In the genomic region with DNA sequence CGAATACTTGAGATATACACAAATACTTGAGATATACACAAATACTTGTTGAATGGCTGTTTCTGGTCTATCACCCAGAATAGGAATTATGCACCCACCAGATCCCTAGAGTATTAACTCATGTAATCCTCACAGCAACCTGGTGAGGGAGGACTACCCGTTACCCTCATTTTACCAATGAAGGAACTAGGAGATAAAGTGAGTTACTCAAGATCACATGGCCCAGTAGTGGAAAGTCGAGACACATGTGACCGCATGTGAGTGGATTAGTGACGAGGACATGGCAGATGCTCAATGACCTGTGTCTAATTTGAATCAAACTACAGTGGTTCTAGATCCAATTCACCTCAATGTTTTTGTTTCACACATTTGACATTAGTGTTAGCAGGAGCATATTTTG, we compare ENCODE assay signal across 1 cellular context.
A peak's percentile ranks its signal among the peaks of the same experiment; 100 is the strongest.
TF ChIP-seq lines count a peak whose summit lies in the region.

No MANE protein-coding gene starts in this region.

TF ChIP-seq in K562, 482 proteins besides CTCF, POLR2A, EP300 and RAD21 (continued from another document):
- TF ChIP-seq, protein P1, sequence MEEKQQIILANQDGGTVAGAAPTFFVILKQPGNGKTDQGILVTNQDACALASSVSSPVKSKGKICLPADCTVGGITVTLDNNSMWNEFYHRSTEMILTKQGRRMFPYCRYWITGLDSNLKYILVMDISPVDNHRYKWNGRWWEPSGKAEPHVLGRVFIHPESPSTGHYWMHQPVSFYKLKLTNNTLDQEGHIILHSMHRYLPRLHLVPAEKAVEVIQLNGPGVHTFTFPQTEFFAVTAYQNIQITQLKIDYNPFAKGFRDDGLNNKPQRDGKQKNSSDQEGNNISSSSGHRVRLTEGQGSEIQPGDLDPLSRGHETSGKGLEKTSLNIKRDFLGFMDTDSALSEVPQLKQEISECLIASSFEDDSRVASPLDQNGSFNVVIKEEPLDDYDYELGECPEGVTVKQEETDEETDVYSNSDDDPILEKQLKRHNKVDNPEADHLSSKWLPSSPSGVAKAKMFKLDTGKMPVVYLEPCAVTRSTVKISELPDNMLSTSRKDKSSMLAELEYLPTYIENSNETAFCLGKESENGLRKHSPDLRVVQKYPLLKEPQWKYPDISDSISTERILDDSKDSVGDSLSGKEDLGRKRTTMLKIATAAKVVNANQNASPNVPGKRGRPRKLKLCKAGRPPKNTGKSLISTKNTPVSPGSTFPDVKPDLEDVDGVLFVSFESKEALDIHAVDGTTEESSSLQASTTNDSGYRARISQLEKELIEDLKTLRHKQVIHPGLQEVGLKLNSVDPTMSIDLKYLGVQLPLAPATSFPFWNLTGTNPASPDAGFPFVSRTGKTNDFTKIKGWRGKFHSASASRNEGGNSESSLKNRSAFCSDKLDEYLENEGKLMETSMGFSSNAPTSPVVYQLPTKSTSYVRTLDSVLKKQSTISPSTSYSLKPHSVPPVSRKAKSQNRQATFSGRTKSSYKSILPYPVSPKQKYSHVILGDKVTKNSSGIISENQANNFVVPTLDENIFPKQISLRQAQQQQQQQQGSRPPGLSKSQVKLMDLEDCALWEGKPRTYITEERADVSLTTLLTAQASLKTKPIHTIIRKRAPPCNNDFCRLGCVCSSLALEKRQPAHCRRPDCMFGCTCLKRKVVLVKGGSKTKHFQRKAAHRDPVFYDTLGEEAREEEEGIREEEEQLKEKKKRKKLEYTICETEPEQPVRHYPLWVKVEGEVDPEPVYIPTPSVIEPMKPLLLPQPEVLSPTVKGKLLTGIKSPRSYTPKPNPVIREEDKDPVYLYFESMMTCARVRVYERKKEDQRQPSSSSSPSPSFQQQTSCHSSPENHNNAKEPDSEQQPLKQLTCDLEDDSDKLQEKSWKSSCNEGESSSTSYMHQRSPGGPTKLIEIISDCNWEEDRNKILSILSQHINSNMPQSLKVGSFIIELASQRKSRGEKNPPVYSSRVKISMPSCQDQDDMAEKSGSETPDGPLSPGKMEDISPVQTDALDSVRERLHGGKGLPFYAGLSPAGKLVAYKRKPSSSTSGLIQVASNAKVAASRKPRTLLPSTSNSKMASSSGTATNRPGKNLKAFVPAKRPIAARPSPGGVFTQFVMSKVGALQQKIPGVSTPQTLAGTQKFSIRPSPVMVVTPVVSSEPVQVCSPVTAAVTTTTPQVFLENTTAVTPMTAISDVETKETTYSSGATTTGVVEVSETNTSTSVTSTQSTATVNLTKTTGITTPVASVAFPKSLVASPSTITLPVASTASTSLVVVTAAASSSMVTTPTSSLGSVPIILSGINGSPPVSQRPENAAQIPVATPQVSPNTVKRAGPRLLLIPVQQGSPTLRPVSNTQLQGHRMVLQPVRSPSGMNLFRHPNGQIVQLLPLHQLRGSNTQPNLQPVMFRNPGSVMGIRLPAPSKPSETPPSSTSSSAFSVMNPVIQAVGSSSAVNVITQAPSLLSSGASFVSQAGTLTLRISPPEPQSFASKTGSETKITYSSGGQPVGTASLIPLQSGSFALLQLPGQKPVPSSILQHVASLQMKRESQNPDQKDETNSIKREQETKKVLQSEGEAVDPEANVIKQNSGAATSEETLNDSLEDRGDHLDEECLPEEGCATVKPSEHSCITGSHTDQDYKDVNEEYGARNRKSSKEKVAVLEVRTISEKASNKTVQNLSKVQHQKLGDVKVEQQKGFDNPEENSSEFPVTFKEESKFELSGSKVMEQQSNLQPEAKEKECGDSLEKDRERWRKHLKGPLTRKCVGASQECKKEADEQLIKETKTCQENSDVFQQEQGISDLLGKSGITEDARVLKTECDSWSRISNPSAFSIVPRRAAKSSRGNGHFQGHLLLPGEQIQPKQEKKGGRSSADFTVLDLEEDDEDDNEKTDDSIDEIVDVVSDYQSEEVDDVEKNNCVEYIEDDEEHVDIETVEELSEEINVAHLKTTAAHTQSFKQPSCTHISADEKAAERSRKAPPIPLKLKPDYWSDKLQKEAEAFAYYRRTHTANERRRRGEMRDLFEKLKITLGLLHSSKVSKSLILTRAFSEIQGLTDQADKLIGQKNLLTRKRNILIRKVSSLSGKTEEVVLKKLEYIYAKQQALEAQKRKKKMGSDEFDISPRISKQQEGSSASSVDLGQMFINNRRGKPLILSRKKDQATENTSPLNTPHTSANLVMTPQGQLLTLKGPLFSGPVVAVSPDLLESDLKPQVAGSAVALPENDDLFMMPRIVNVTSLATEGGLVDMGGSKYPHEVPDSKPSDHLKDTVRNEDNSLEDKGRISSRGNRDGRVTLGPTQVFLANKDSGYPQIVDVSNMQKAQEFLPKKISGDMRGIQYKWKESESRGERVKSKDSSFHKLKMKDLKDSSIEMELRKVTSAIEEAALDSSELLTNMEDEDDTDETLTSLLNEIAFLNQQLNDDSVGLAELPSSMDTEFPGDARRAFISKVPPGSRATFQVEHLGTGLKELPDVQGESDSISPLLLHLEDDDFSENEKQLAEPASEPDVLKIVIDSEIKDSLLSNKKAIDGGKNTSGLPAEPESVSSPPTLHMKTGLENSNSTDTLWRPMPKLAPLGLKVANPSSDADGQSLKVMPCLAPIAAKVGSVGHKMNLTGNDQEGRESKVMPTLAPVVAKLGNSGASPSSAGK (IDR thresholded peaks at IDR 0.05) = peak; percentile 89
- no peak for TF ChIP-seq ZNF431 (CRISPR knock-in tag; IDR thresholded peaks at IDR 0.05)
